8 cellular contexts compared by ENCODE assay signal in the genomic region with DNA sequence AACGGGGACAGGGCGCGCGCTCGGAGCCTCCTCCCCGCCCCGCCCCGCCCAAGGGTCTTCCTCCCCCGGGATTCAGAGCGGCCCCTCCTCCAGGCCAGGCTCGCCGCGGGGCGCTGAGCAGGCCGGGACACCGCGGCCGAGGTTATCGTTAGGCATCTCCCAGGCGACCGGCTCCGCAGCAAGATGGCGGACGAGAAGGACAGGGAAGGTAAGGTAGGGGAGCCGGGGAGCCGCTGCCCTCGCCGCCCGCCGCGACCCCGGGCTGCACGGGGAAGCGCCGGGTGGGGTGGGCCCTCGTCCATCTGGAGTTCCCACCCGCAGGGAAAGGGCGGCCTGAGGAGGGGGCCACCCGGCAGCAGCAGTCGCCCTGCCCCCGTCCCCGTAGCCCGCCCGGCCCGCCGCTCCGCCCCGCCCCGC.
DNase-seq lines count a peak whose midpoint lies in the region; ATAC-seq, FAIRE-seq and TF ChIP-seq lines count a peak whose summit lies in the region.

No MANE protein-coding gene starts in this region.

- DNase-seq in DMS 273 treated with DMSO at 0.1 percent for 48 hours (lab: John Stamatoyannopoulos, UW) (peak; percentile 76), HS-5 (ENCODE audit: low read depth) (peak; percentile 43), NOMO-1 (lab: John Stamatoyannopoulos, UW; ENCODE audit: unreplicated experiment in 2 of 2) (peak; percentile 74 to 80), foreskin melanocyte (peak; percentile 61), pancreas (peak in 5 of 6 donors; percentile 78 to 91 (median 86)), GM19238 (ENCODE audit: insufficient read length, low spot score) (no peak)
- DNase-seq in activated T-cell treated with anti-CD3 and anti-CD28 coated beads, Interleukin-2, amount 50 U/mL, for 1 hour = peak; percentile 82

- peaks cover 9 to 17% (median 10%) of the 10 kb centered on the region in 3 donors for H3K4me1 ChIP-seq in pancreas

- H3K4me3 ChIP-seq in pancreas = peak overlapping the region; percentile 54 to 68 (median 66)

- H3K36me3 ChIP-seq in pancreas = no peaks in the 10 kb centered on the region

- peak; percentile 58 for ATAC-seq in GM21390 (IDR thresholded peaks at IDR 0.05; ENCODE audit: unreplicated experiment)
- ATAC-seq in pancreas = peak; percentile 57 to 78 (median 74)

- intact Hi-C loops in pancreas (cut with DNase I) = no loop called here

- no peak for FAIRE-seq in pancreas (lab: Jason Lieb, UNC)

- no peak for TF ChIP-seq CTCF in pancreas (IDR thresholded peaks at IDR 0.05)

- no peaks in the 10 kb centered on the region for H3K27me3 ChIP-seq in pancreas

- peak overlapping the region; percentile 99 to 100 (median 100) for H3K27ac ChIP-seq in pancreas

- H3K9me3 ChIP-seq in pancreas = no peaks in the 10 kb centered on the region

- WGBS in pancreas, 2 donors = 0 to 1% methylated on average over 7 to 39 of the region's 49 CpGs
